In the genomic region with DNA sequence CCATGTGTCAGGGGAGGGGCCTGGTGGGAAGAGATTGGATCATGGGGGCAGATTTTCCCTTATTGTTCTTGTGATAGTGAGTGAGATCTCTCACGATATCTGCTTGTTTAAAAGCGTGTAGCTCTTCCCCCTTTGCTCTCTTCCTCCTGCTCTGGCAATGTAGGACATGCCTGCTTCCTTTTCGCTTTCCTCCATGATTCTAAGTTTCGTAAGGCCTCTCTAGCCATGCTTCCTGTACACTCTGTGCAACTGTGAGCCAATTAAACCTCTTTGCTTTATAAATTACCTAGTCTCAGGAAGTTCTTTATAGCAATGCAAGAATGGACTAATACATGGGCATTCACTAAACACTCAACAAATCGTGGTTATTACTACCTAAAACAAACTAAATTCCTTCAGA, we compare ENCODE assay signal across 18 cellular contexts. TPM values are rescaled to one million over a fixed set of nuclear protein-coding genes. Genes with fewer than 3 reads are reported as not detected.
DNase-seq lines count a peak whose midpoint lies in the region; ATAC-seq, FAIRE-seq and TF ChIP-seq lines count a peak whose summit lies in the region.
"Had no signal": no experiment of that assay in that cellular context is flagged by ENCODE, and none has a peak within 500 bp of the region (broad histone marks: within the 10 kb centered on the region; RNA-seq: fewer than 3 reads in every experiment).

No MANE protein-coding gene starts in this region.

- H3K4me2 ChIP-seq in GM23338 = no peak overlapping the region
- H3K4me2 ChIP-seq: PC-9 had no signal

- H3K4me1 Mint-ChIP-seq in neural crest cell (peaks cover 4% of the 10 kb centered on the region), GM23338 (peaks cover 19% of the 10 kb centered on the region)

- H3K4me3 ChIP-seq in GM23338 = no peak overlapping the region
- H3K4me3 ChIP-seq: PC-9, SJSA1 had no signal

- peak overlapping the region; percentile 60 for H3K27ac Mint-ChIP-seq in neural crest cell (ENCODE audit: unreplicated experiment)
- no peak overlapping the region for H3K27ac Mint-ChIP-seq in GM23338
- H3K27ac Mint-ChIP-seq: B cell, H9, IgD-negative memory B cell had no signal

- peaks cover 10% of the 10 kb centered on the region for H3K9me2 ChIP-seq in GM23338 (ENCODE audit: insufficient read depth)

- H4K20me1 ChIP-seq in GM23338 (replicated peaks; ENCODE audit: insufficient read depth) = no peaks in the 10 kb centered on the region

- H3K27me3 Mint-ChIP-seq in neural crest cell (ENCODE audit: low read depth) = no peaks in the 10 kb centered on the region
- peaks cover 4% of the 10 kb centered on the region for H3K27me3 Mint-ChIP-seq in GM23338 (ENCODE audit: insufficient read depth, low read depth, poor library complexity)

- no peak for FAIRE-seq in RCC 7860 (lab: Jason Lieb, UNC)

- H3K9me3 Mint-ChIP-seq in neural crest cell = no peaks in the 10 kb centered on the region
- H3K9me3 Mint-ChIP-seq in GM23338 = peaks cover 22% of the 10 kb centered on the region
- H3K9me3 Mint-ChIP-seq: IgD-negative memory B cell had no signal

- DNase-seq in AML-193 (lab: John Stamatoyannopoulos, UW) (peak; percentile 10), SKM-1 treated with dmso at 0.1 percent for 144 hours (lab: John Stamatoyannopoulos, UW; ENCODE audit: unreplicated experiment) (peak; percentile 1), neural crest cell (ENCODE audit: low read depth, low spot score) (no peak), erythroblast (lab: John Stamatoyannopoulos, UW) (no peak), RCC 7860 (ENCODE audit: low spot score) (no peak), GM23338 (ENCODE audit: low spot score) (no peak)
- DNase-seq: Calu3, DND-41, H9, NCI-H524 treated with DMSO at 0.1 percent for 48 hours, PC-9, Right ventricle myocardium superior had no signal

- H3K27me3 ChIP-seq in GM23338 (ENCODE audit: insufficient read depth) = no peaks in the 10 kb centered on the region
- H3K27me3 ChIP-seq: SJSA1 had no signal

- no peak for ATAC-seq in GM23338
- no peak for ATAC-seq in GM18870 (IDR thresholded peaks at IDR 0.05; ENCODE audit: unreplicated experiment)

- no peak overlapping the region for H3K27ac ChIP-seq in GM23338 (ENCODE audit: low read depth)
- H3K27ac ChIP-seq: C4-2B, PC-9, SJSA1 had no signal

- no peak overlapping the region for H2AFZ ChIP-seq in GM23338
- H2AFZ ChIP-seq: PC-9 had no signal

- no peaks in the 10 kb centered on the region for H3K36me3 ChIP-seq in GM23338 (ENCODE audit: insufficient read depth)
- H3K36me3 ChIP-seq: SJSA1 had no signal

- TF ChIP-seq CTCF in GM12873 (IDR thresholded peaks at IDR 0.05; ENCODE audit: insufficient read depth, low read depth, low read length, missing control alignments) (peak; percentile 9), neural crest cell (conservative IDR thresholded peaks at IDR 0.05) (no peak), GM23338 (conservative IDR thresholded peaks at IDR 0.05; ENCODE audit: low read depth in 2 of 2) (no peak)

- no peaks in the 10 kb centered on the region for H3F3A ChIP-seq in GM23338 (replicated peaks; ENCODE audit: low read depth)

- no peaks in the 10 kb centered on the region for H3K79me2 ChIP-seq in GM23338 (replicated peaks; ENCODE audit: insufficient read depth)

- TF ChIP-seq POLR2A in erythroblast (IDR thresholded peaks at IDR 0.05; ENCODE audit: low read length) = no peak

- H3K4me3 Mint-ChIP-seq in neural crest cell (no peak overlapping the region), GM23338 (no peak overlapping the region)
- H3K4me3 Mint-ChIP-seq: B cell, H9, IgD-negative memory B cell had no signal

- no peaks in the 10 kb centered on the region for H3K36me3 Mint-ChIP-seq in neural crest cell (ENCODE audit: low read depth)
- peaks cover 24% of the 10 kb centered on the region for H3K36me3 Mint-ChIP-seq in GM23338 (ENCODE audit: low read depth)

- peaks cover 36% of the 10 kb centered on the region for H3K4me1 ChIP-seq in GM23338 (ENCODE audit: insufficient read depth)
- H3K4me1 ChIP-seq: SJSA1 had no signal

TF ChIP-seq in GM23338, 12 proteins besides CTCF, POLR2A, EP300 and RAD21 (continues in another document):
- TF ChIP-seq ZNF331 (CRISPR knock-in tag; IDR thresholded peaks at IDR 0.05; ENCODE audit: low read depth) (no peak), NANOG (IDR thresholded peaks at IDR 0.05; ENCODE audit: borderline replicate concordance) (no peak), ETS1 (IDR thresholded peaks at IDR 0.05) (no peak), EZH2phosphoT487 (IDR thresholded peaks at IDR 0.05; ENCODE audit: unreplicated experiment) (no peak), STAT1 (IDR thresholded peaks at IDR 0.05; ENCODE audit: unreplicated experiment) (no peak), POLR2AphosphoS5 (IDR thresholded peaks at IDR 0.05; ENCODE audit: low read depth) (no peak), EZH2 (IDR thresholded peaks at IDR 0.05; ENCODE audit: low read depth, unreplicated experiment) (no peak), ZNF114 (CRISPR knock-in tag; IDR thresholded peaks at IDR 0.05) (no peak), JUNB (IDR thresholded peaks at IDR 0.05; ENCODE audit: unreplicated experiment) (no peak)
- TF ChIP-seq, protein P1, sequence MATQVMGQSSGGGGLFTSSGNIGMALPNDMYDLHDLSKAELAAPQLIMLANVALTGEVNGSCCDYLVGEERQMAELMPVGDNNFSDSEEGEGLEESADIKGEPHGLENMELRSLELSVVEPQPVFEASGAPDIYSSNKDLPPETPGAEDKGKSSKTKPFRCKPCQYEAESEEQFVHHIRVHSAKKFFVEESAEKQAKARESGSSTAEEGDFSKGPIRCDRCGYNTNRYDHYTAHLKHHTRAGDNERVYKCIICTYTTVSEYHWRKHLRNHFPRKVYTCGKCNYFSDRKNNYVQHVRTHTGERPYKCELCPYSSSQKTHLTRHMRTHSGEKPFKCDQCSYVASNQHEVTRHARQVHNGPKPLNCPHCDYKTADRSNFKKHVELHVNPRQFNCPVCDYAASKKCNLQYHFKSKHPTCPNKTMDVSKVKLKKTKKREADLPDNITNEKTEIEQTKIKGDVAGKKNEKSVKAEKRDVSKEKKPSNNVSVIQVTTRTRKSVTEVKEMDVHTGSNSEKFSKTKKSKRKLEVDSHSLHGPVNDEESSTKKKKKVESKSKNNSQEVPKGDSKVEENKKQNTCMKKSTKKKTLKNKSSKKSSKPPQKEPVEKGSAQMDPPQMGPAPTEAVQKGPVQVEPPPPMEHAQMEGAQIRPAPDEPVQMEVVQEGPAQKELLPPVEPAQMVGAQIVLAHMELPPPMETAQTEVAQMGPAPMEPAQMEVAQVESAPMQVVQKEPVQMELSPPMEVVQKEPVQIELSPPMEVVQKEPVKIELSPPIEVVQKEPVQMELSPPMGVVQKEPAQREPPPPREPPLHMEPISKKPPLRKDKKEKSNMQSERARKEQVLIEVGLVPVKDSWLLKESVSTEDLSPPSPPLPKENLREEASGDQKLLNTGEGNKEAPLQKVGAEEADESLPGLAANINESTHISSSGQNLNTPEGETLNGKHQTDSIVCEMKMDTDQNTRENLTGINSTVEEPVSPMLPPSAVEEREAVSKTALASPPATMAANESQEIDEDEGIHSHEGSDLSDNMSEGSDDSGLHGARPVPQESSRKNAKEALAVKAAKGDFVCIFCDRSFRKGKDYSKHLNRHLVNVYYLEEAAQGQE (IDR thresholded peaks at IDR 0.05; ENCODE audit: unreplicated experiment) = no peak

RNA-seq across cellular contexts. Expression of gene PAPSS1, which starts 37.3 kb away (rescaled TPM):
- 74.7 and 78.6 TPM in 2 replicates for total RNA-seq in neural crest cell
- 79.1 and 85.8 TPM in 2 replicates for total RNA-seq in GM23338 (2014; rRNA removed; shearing (Covaris generic))
- 72.0 and 76.6 TPM in 2 replicates for polyA plus RNA-seq in GM23338 (2016; fragmentation: Nextera tagmentation; extraction: Ambion mirVana)

Comparison
In these comparisons a context has a peak if more than half of its experiments do, and no peak if none do; other contexts are left out.
1. DNase-seq: peak in AML-193 (2 of 2) and SKM-1 treated with dmso at 0.1 percent for 144 hours (single experiment); none in neural crest cell (single experiment), erythroblast (0 of 2), RCC 7860 (single experiment) and GM23338 (single experiment).